ENCODE assay signal across 8 cellular contexts in the genomic region with DNA sequence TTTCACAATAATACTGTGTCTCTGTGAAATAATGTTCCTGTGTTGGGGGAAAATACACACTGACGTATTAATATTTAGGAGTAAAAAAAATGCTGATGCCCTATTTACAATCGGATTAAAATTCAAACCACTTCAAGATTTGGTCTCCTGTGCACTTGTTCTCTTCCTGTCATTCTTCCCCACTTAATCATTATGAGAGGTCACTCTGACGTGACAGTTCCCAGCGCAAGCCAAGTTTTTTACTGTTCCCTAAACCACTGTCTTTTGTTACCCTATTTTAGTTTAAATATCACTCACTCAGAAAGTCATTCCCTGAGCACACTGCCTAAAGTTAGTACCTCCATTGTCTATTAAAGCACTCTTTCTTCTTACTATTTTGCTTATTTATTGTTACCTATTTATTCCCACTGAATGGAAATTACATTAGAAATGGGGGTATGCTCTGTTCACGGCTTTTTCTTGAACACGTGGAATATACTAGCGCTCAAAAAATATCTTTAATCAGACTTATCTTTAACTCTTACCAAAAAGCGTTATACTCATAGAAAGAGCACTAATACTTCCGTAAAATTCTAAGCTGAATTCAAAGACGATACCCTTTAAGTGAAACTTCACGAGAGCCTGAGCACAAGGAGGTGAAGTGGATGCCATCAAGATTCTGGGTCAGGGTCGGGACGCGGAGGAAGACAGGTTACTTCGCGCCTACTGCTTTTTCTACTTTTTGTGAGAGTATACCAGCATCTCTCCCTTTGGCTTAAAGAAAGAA. TPM values are rescaled to one million over a fixed set of nuclear protein-coding genes. Genes with fewer than 3 reads are reported as not detected.
DNase-seq lines count a peak whose midpoint lies in the region; ATAC-seq and TF ChIP-seq lines count a peak whose summit lies in the region.

No MANE protein-coding gene starts in this region.

- no peak for TF ChIP-seq POLR2A in lower leg skin (IDR thresholded peaks at IDR 0.05)
- no peak for TF ChIP-seq POLR2A in transverse colon (IDR thresholded peaks at IDR 0.05)

- POLR2A ChIA-PET in CD8-positive, alpha-beta T cell (lab: Charles Lee), result interaction anchor here (0.6 to 3.8 kb wide), 8 partner anchors 10 to 183 kb away, joined by 3 to 47 read pairs (median 7); a partner anchor contains a TSS

- H3K9me3 ChIP-seq in CD8-positive, alpha-beta T cell (ENCODE audit: low read length), result no peaks in the 10 kb centered on the region
- H3K9me3 ChIP-seq in NT2/D1 (ENCODE audit: insufficient read depth, low read length) (no peaks in the 10 kb centered on the region), transverse colon (no peaks in the 10 kb centered on the region)

- H3K27ac ChIP-seq in CD8-positive, alpha-beta T cell (ENCODE audit: low read depth, low read length), result peak overlapping the region; percentile 91
- H3K27ac ChIP-seq in transverse colon, result peak overlapping the region; percentile 93 to 98 (median 97)

- H3K9me3 Mint-ChIP-seq in CD8-positive, alpha-beta T cell, result no peaks in the 10 kb centered on the region

- H3K27me3 Mint-ChIP-seq in CD8-positive, alpha-beta T cell (ENCODE audit: low read depth), result no peaks in the 10 kb centered on the region

- no peak for TF ChIP-seq EP300 in transverse colon (IDR thresholded peaks at IDR 0.05; ENCODE audit: low read depth)

- intact Hi-C loops in CD8-positive, alpha-beta T cell (cut with DNase I, micrococcal nuclease), result loop anchor here (1.0 to 5.0 kb wide), 6 partner anchors 45 to 852 kb away; a partner anchor contains a TSS
- intact Hi-C loops in lower leg skin (cut with DNase I; ENCODE audit: low total_unique reads), result no loop called here
- intact Hi-C loops in transverse colon (cut with DNase I; ENCODE audit: low total_unique reads), result loop anchor here (10.0 kb wide), 1 partner anchor 51 kb away; a partner anchor contains a TSS

- no peak for TF ChIP-seq CTCF in CD8-positive, alpha-beta T cell (IDR thresholded peaks at IDR 0.05)
- TF ChIP-seq CTCF in cardiac fibroblast (IDR thresholded peaks at IDR 0.05; ENCODE audit: low read depth, low read length), result no peak
- no peak for TF ChIP-seq CTCF in lower leg skin (IDR thresholded peaks at IDR 0.05)
- peak in 1 of 5 experiments; percentile 15 for TF ChIP-seq CTCF in transverse colon (IDR thresholded peaks at IDR 0.05)

- in situ Hi-C loops in transverse colon (cut with MboI; ENCODE audit: low pct_ligation_motif_present in 1 of 4, low pct_unique_long_range_greater_than_20kb in 1 of 4, low sequenced_read_pairs in 3 of 4), result loop anchor here in 2 of 4 donors (10.0 kb wide), 1 partner anchor 51 kb away; a partner anchor contains a TSS

- H3K4me1 Mint-ChIP-seq in CD8-positive, alpha-beta T cell (ENCODE audit: low read depth), result peaks cover 49% of the 10 kb centered on the region

- H3K36me3 ChIP-seq in CD8-positive, alpha-beta T cell (ENCODE audit: insufficient read depth, low read length), result no peaks in the 10 kb centered on the region
- H3K36me3 ChIP-seq in NT2/D1 (ENCODE audit: insufficient read depth, insufficient read length, low read length) (peaks cover 13% of the 10 kb centered on the region), transverse colon (no peaks in the 10 kb centered on the region)

- WGBS in lower leg skin, 2 donors, result 1% methylated on average over 16 of the region's 16 CpGs
- WGBS in transverse colon (ENCODE audit: low coverage in 1 of 2), 2 donors, result 1% methylated on average over 16 of the region's 16 CpGs

- peak overlapping the region; percentile 98 for H3K27ac Mint-ChIP-seq in CD8-positive, alpha-beta T cell

- CTCF ChIA-PET in CD8-positive, alpha-beta T cell (lab: Charles Lee), result interaction anchor here (0.7 to 1.5 kb wide), 4 partner anchors 10 to 153 kb away, joined by 3 to 4 read pairs (median 3); a partner anchor contains a TSS

- ATAC-seq in CD8-positive, alpha-beta T cell, result peak; percentile 34
- peak; percentile 27 for ATAC-seq in GM19324 (IDR thresholded peaks at IDR 0.05; ENCODE audit: low FRiP score, unreplicated experiment)
- peak; percentile 41 for ATAC-seq in HG03342 (IDR thresholded peaks at IDR 0.05; ENCODE audit: unreplicated experiment)

- peak overlapping the region; percentile 68 for H3K4me3 ChIP-seq in CD8-positive, alpha-beta T cell (ENCODE audit: low read depth, low read length)
- peak overlapping the region; percentile 64 for H3K4me3 ChIP-seq in NT2/D1 (ENCODE audit: insufficient read length, low read depth)
- H3K4me3 ChIP-seq in cardiac fibroblast (replicated peaks in 1 of 2; ENCODE audit: low read depth in 2 of 2, low read length in 2 of 2), result peak overlapping the region; percentile 86 to 96
- H3K4me3 ChIP-seq in lower leg skin (ENCODE audit: low read depth, poor library complexity, severe bottlenecking), result peak overlapping the region; percentile 40
- peak overlapping the region; percentile 28 to 94 (median 74) for H3K4me3 ChIP-seq in transverse colon

- peak overlapping the region; percentile 99 for H3K4me3 Mint-ChIP-seq in CD8-positive, alpha-beta T cell

- H3K27me3 ChIP-seq in CD8-positive, alpha-beta T cell (ENCODE audit: insufficient read depth, low read length), result no peaks in the 10 kb centered on the region
- H3K27me3 ChIP-seq in NT2/D1 (ENCODE audit: insufficient read depth, insufficient read length) (no peaks in the 10 kb centered on the region), transverse colon (no peaks in the 10 kb centered on the region)

- peaks cover 33% of the 10 kb centered on the region for H3K36me3 Mint-ChIP-seq in CD8-positive, alpha-beta T cell

- H3K9ac ChIP-seq in NT2/D1 (ENCODE audit: insufficient read length, low read depth), result peak overlapping the region; percentile 76

- no peak for DNase-seq in CD8-positive, alpha-beta T cell
- DNase-seq in NT2/D1 (ENCODE audit: low read depth, low spot score) (no peak), cardiac fibroblast (ENCODE audit: low read depth in 2 of 2) (peak; percentile 7 to 57), lower leg skin (ENCODE audit: low spot score in 2 of 2) (peak in 1 of 2 donors; percentile 37), transverse colon (no peak), inferior parietal cortex (ENCODE audit: extremely low spot score) (no peak)

- H3K4me1 ChIP-seq in CD8-positive, alpha-beta T cell (ENCODE audit: insufficient read depth, low read length), result peaks cover 30% of the 10 kb centered on the region
- H3K4me1 ChIP-seq in NT2/D1 (ENCODE audit: insufficient read depth, insufficient read length) (no peaks in the 10 kb centered on the region), transverse colon (peaks cover 11 to 38% (median 26%) of the 10 kb centered on the region in 4 donors)

RNA-seq across cellular contexts. Expression of a gene that starts 0.7 kb away (rescaled TPM):
- total RNA-seq in CD8-positive, alpha-beta T cell, result 100 to 1,000 TPM; 105 to 106 TPM
- total RNA-seq in lower leg skin (10 to 100 TPM; 55.1 to 70.8 (median 64.4) TPM), transverse colon (10 to 100 TPM; 38.5 to 87.3 (median 80.3) TPM)

RNA-seq across cellular contexts. Expression of a gene that starts 44.0 kb away (rescaled TPM):
- 10 to 100 TPM; 47.5 to 47.7 TPM for total RNA-seq in CD8-positive, alpha-beta T cell
- total RNA-seq in lower leg skin (10 to 100 TPM; 47.2 to 72.0 (median 59.0) TPM), transverse colon (10 to 100 TPM; 14.7 to 51.9 (median 38.6) TPM)

RNA-seq across cellular contexts. Expression of a gene that starts 54.4 kb away (rescaled TPM):
- 10 to 100 TPM; 80.7 to 83.2 TPM for total RNA-seq in CD8-positive, alpha-beta T cell
- total RNA-seq in lower leg skin (10 to 100 TPM; 13.6 to 32.6 (median 18.4) TPM), transverse colon (10 to 100 TPM; 20.6 to 46.4 (median 22.6) TPM)

Comparison
In these comparisons a context has a peak if more than half of its experiments do, and no peak if none do; other contexts are left out.
1. DNase-seq: peak in cardiac fibroblast (2 of 2); none in CD8-positive, alpha-beta T cell (0 of 7), NT2/D1 (single experiment), transverse colon (single experiment) and inferior parietal cortex (single experiment).
2. H3K4me3 ChIP-seq: peak in every context shown above with its lines; median percentile 91 in cardiac fibroblast; 74 in transverse colon; 68 in CD8-positive, alpha-beta T cell; 64 in NT2/D1; 40 in lower leg skin.
3. Peak in every context shown above with its lines, with median percentiles within 50 percentile points of each other: ATAC-seq.